Comparison of ENCODE assay signal across 8 cellular contexts in the genomic region with DNA sequence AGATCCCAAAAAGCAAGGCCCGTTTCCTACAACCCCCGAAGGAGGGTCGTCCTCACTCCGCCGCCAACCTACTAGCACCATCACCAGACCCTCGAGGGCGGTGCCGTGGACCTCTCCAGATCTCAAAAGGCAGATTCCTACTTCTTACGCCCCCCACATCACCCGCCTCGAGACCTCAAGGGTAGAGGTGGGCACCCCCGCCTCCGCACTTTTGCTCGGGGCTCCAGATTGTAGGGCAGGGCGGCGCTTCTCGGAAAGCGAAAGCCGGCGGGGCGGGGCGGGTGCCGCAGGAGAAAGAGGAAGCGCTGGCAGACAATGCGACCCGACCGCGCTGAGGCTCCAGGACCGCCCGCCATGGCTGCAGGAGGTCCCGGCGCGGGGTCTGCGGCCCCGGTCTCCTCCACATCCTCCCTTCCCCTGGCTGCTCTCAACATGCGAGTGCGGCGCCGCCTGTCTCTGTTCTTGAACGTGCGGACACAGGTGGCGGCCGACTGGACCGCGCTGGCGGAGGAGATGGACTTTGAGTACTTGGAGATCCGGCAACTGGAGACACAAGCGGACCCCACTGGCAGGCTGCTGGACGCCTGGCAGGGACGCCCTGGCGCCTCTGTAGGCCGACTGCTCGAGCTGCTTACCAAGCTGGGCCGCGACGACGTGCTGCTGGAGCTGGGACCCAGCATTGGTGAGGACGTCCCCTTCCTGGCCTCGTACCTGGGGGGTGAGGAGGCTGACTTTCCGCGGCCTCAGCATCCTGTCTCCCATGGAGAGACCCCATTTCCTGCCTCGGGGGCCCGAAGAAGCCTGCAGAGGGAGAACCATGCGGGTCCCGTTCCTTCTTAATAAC. TPM values are rescaled to one million over a fixed set of nuclear protein-coding genes. Genes with fewer than 3 reads are reported as not detected.
DNase-seq lines count a peak whose midpoint lies in the region; ATAC-seq and TF ChIP-seq lines count a peak whose summit lies in the region.

A gene (plus strand): TSS at position 315 of the 844 bp plus-strand sequence. CDS start 40 bp downstream, at position 355.

- H3K27ac Mint-ChIP-seq in T-helper 2 cell treated with Interferon-gamma antibody and Interleukin-4, amounts not matched to agents 5 μg/mL and 100 μg/mL, for 36 hours, result peak within 1 kb of the TSS; percentile 97

- TF ChIP-seq CTCF in right atrium auricular region (IDR thresholded peaks at IDR 0.05) (no peak), uterus (IDR thresholded peaks at IDR 0.05) (peak in 2 of 4 experiments; percentile 2 to 13)

- H3K36me3 Mint-ChIP-seq in T-helper 2 cell treated with Interferon-gamma antibody and Interleukin-4, amounts not matched to agents 5 μg/mL and 100 μg/mL, for 36 hours (ENCODE audit: low read depth), result peaks cover 46% of the 10 kb centered on the region

- in situ Hi-C loops in Caki2 (cut with HindIII; ENCODE audit: low pct_unique_long_range_greater_than_20kb, low sequenced_read_pairs), result no loop called here

- peak; percentile 55 to 56 for TF ChIP-seq POLR2A in uterus (IDR thresholded peaks at IDR 0.05)

- H3K4me1 ChIP-seq in right atrium auricular region, result peaks cover 0 to 45% of the 10 kb centered on the region in 2 donors
- H3K4me1 ChIP-seq in rectal smooth muscle tissue (ENCODE audit: control insufficient read depth, insufficient read depth, low read length), result peaks cover 16% of the 10 kb centered on the region
- no peaks in the 10 kb centered on the region for H3K4me1 ChIP-seq in uterus

- H3K4me3 ChIP-seq in right atrium auricular region, result peak within 1 kb of the TSS; percentile 53 to 99
- H3K4me3 ChIP-seq in rectal smooth muscle tissue (ENCODE audit: low read length), result peak within 1 kb of the TSS; percentile 93
- H3K4me3 ChIP-seq in uterus, result peak within 1 kb of the TSS; percentile 46 to 76

- H3K27me3 ChIP-seq in right atrium auricular region (no peaks in the 10 kb centered on the region), rectal smooth muscle tissue (ENCODE audit: control insufficient read depth, insufficient read depth, low read length) (no peaks in the 10 kb centered on the region), uterus (no peaks in the 10 kb centered on the region)

- no peaks in the 10 kb centered on the region for H3K9me3 ChIP-seq in KOPT-K1 (ENCODE audit: insufficient read depth, low read length, poor library complexity, severe bottlenecking)
- no peaks in the 10 kb centered on the region for H3K9me3 ChIP-seq in right atrium auricular region
- no peaks in the 10 kb centered on the region for H3K9me3 ChIP-seq in uterus

- no peaks in the 10 kb centered on the region for H3K9me3 Mint-ChIP-seq in T-helper 2 cell treated with Interferon-gamma antibody and Interleukin-4, amounts not matched to agents 5 μg/mL and 100 μg/mL, for 36 hours

- peak; percentile 44 for ATAC-seq in GM21390 (IDR thresholded peaks at IDR 0.05; ENCODE audit: unreplicated experiment)

- H3K36me3 ChIP-seq in KOPT-K1 (ENCODE audit: insufficient read depth, low read length), result peaks cover 49% of the 10 kb centered on the region
- H3K36me3 ChIP-seq in right atrium auricular region, result peaks cover 26% of the 10 kb centered on the region
- peaks cover 16% of the 10 kb centered on the region for H3K36me3 ChIP-seq in rectal smooth muscle tissue (ENCODE audit: control insufficient read depth, insufficient read depth, low read length)
- H3K36me3 ChIP-seq in uterus, result no peaks in the 10 kb centered on the region

- peaks cover 45% of the 10 kb centered on the region for H3K4me1 Mint-ChIP-seq in T-helper 2 cell treated with Interferon-gamma antibody and Interleukin-4, amounts not matched to agents 5 μg/mL and 100 μg/mL, for 36 hours (ENCODE audit: low read depth)

- DNase-seq in Caki2 (ENCODE audit: low read depth) (peak; percentile 52), right atrium auricular region (ENCODE audit: low spot score) (peak; percentile 87), uterus (peak; percentile 74 to 77)
- peak; percentile 80 for DNase-seq in T-helper 2 cell treated with Interferon-gamma antibody and Interleukin-4, amounts not matched to agents 5 μg/mL and 100 μg/mL, for 36 hours (ENCODE audit: low spot score)

- peak within 1 kb of the TSS; percentile 87 for H3K9ac ChIP-seq in rectal smooth muscle tissue (ENCODE audit: low read length)

- intact Hi-C loops in uterus (cut with DNase I; ENCODE audit: low total_unique reads), result no loop called here

- H3K4me3 Mint-ChIP-seq in T-helper 2 cell treated with Interferon-gamma antibody and Interleukin-4, amounts not matched to agents 5 μg/mL and 100 μg/mL, for 36 hours, result peak within 1 kb of the TSS; percentile 91

- peak within 1 kb of the TSS; percentile 86 for H3K27ac ChIP-seq in KOPT-K1 (ENCODE audit: low read depth, low read length, poor library complexity, severe bottlenecking)
- peak within 1 kb of the TSS; percentile 69 for H3K27ac ChIP-seq in angular gyrus (ENCODE audit: low read depth, low read length)
- H3K27ac ChIP-seq in right atrium auricular region, result peak within 1 kb of the TSS; percentile 91 to 96
- peak within 1 kb of the TSS; percentile 92 for H3K27ac ChIP-seq in rectal smooth muscle tissue (ENCODE audit: low read depth, low read length)
- H3K27ac ChIP-seq in uterus, result peak within 1 kb of the TSS; percentile 89 to 92

- no peaks in the 10 kb centered on the region for H3K27me3 Mint-ChIP-seq in T-helper 2 cell treated with Interferon-gamma antibody and Interleukin-4, amounts not matched to agents 5 μg/mL and 100 μg/mL, for 36 hours (ENCODE audit: low read depth)

RNA-seq across cellular contexts. Expression of the gene that starts here (rescaled TPM):
- total RNA-seq in Caki2 (2014; rRNA removed; shearing (Covaris generic); ENCODE audit: low replicate concordance), result 2.9 and 9.8 TPM in 2 replicates
- total RNA-seq in right atrium auricular region, result 10 to 100 TPM in 1 of 2 donors, 1 to 10 TPM in 1; 7.1 to 14.3 TPM
- 10 to 100 TPM in 3 of 4 donors, 1 to 10 TPM in 1; 2.0 to 30.9 (median 22.3) TPM for total RNA-seq in uterus

Comparison
In these comparisons a context has a peak if more than half of its experiments do, and no peak if none do; other contexts are left out.
1. Peak in every context shown above with its lines: DNase-seq, ATAC-seq, H3K4me3 ChIP-seq and H3K27ac ChIP-seq.